ENCODE assay signal across 1 cellular context in the genomic region with DNA sequence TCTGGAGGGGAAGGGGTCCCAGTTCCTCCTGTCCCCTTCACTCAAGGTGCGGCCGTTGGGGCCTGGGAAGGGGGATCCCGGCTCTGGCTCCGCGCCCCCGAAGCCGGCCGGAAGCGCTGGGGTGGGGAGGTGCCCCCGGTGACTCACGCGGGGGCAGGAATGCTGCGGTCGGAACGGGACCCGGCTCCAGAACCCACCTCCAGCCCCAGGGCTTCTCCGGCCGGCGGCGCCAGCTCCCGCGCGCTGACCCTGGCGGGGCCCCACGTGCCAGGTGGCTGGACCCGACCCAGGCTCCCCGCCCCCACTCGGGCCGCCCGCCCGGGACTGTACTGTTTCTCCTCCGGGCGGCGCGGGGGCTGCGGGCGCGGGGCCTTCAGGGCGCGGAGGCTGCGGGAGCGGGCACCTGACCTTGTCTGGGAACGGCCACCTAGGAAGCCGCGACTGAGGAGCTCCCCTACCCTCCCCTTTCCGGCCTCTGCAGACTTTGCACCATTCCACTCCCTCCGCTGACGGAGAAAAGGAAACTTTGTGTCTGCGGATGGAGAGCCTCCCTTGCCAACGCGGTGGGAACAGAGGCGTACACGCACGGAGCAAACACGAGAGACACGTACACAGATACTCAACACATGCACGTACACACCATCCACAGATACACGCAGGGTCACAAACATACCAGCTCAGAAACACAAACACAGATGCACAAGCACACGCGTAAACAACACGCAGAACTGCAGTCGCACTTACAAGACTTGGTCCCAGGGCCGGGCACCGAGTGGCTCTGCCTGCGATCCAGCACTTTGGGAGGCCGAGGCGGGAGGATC.
TF ChIP-seq lines count a peak whose summit lies in the region.

No MANE protein-coding gene starts in this region.

TF ChIP-seq in HepG2, 621 proteins besides CTCF, POLR2A, EP300 and RAD21 (continued from another document and continues in another):
- TF ChIP-seq ZNF691 (CRISPR knock-in tag; IDR thresholded peaks at IDR 0.05; ENCODE audit: borderline replicate concordance, low read depth): peak; percentile 35; the same call in 1 of the 2 replicates
- TF ChIP-seq ZNF605 (CRISPR knock-in tag; IDR thresholded peaks at IDR 0.05): no peak
- TF ChIP-seq ZNF790 (CRISPR knock-in tag; IDR thresholded peaks at IDR 0.05; ENCODE audit: borderline replicate concordance): no peak
- no peak for TF ChIP-seq BATF2 (CRISPR knock-in tag; IDR thresholded peaks at IDR 0.05)
- peak; percentile 61; the same call in 1 of the 2 replicates for TF ChIP-seq PHF8 (CRISPR knock-in tag; IDR thresholded peaks at IDR 0.05)
- peak; percentile 40; the same call in 1 of the 2 replicates for TF ChIP-seq ZNF124 (CRISPR knock-in tag; IDR thresholded peaks at IDR 0.05)
- peak; percentile 29 to 88; a peak in 3 of 4 replicates for TF ChIP-seq HMGXB4 (CRISPR knock-in tag; IDR thresholded peaks at IDR 0.05; ENCODE audit: borderline replicate concordance in 1 of 2, low read depth in 1 of 2)
- peak; percentile 12; the same call in 1 of the 2 replicates for TF ChIP-seq HOXA3 (CRISPR knock-in tag; IDR thresholded peaks at IDR 0.05)
- no peak; the same call in 1 of the 2 replicates for TF ChIP-seq SP5 (CRISPR knock-in tag; IDR thresholded peaks at IDR 0.05; ENCODE audit: borderline replicate concordance, low read depth)
- no peak for TF ChIP-seq ZBTB42 (CRISPR knock-in tag; IDR thresholded peaks at IDR 0.05)
- TF ChIP-seq ZKSCAN5 (CRISPR knock-in tag; IDR thresholded peaks at IDR 0.05): no peak
- TF ChIP-seq SYNCRIP (IDR thresholded peaks at IDR 0.05; ENCODE audit: insufficient read depth, low read depth, low read length): no peak
- TF ChIP-seq PRMT3 (CRISPR knock-in tag; IDR thresholded peaks at IDR 0.05; ENCODE audit: borderline replicate concordance, low read depth): no peak
- no peak for TF ChIP-seq TRIM24 (CRISPR knock-in tag; IDR thresholded peaks at IDR 0.05)
- no peak for TF ChIP-seq MXD1 (CRISPR knock-in tag; IDR thresholded peaks at IDR 0.05)
- no peak for TF ChIP-seq ZNF460 (CRISPR knock-in tag; IDR thresholded peaks at IDR 0.05; ENCODE audit: borderline replicate concordance)
- TF ChIP-seq FOXJ3 (CRISPR knock-in tag; IDR thresholded peaks at IDR 0.05; ENCODE audit: borderline replicate concordance): 0 out of 2 replicates have a peak, but pooled peaks have one; percentile 45
- no peak for TF ChIP-seq ARHGAP35 (CRISPR knock-in tag; IDR thresholded peaks at IDR 0.05; ENCODE audit: borderline replicate concordance)
- TF ChIP-seq CBX1 (IDR thresholded peaks at IDR 0.05; ENCODE audit: low read depth): no peak
- peak; percentile 49; the same call in 1 of the 2 replicates for TF ChIP-seq RFXAP (CRISPR knock-in tag; IDR thresholded peaks at IDR 0.05; ENCODE audit: borderline replicate concordance)
- TF ChIP-seq MAFG (CRISPR knock-in tag; IDR thresholded peaks at IDR 0.05): no peak
- TF ChIP-seq, protein P1, sequence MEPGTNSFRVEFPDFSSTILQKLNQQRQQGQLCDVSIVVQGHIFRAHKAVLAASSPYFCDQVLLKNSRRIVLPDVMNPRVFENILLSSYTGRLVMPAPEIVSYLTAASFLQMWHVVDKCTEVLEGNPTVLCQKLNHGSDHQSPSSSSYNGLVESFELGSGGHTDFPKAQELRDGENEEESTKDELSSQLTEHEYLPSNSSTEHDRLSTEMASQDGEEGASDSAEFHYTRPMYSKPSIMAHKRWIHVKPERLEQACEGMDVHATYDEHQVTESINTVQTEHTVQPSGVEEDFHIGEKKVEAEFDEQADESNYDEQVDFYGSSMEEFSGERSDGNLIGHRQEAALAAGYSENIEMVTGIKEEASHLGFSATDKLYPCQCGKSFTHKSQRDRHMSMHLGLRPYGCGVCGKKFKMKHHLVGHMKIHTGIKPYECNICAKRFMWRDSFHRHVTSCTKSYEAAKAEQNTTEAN (CRISPR knock-in tag; conservative IDR thresholded peaks at IDR 0.05): peak; percentile 67; the same call in 1 of the 2 replicates
- TF ChIP-seq RFXANK (CRISPR knock-in tag; IDR thresholded peaks at IDR 0.05): no peak
- TF ChIP-seq, protein P2, sequence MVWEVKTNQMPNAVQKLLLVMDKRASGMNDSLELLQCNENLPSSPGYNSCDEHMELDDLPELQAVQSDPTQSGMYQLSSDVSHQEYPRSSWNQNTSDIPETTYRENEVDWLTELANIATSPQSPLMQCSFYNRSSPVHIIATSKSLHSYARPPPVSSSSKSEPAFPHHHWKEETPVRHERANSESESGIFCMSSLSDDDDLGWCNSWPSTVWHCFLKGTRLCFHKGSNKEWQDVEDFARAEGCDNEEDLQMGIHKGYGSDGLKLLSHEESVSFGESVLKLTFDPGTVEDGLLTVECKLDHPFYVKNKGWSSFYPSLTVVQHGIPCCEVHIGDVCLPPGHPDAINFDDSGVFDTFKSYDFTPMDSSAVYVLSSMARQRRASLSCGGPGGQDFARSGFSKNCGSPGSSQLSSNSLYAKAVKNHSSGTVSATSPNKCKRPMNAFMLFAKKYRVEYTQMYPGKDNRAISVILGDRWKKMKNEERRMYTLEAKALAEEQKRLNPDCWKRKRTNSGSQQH (CRISPR knock-in tag; IDR thresholded peaks at IDR 0.05; ENCODE audit: low read depth): no peak
- TF ChIP-seq ISL2 (CRISPR knock-in tag; IDR thresholded peaks at IDR 0.05): peak; percentile 28; the same call in 1 of the 2 replicates
- no peak for TF ChIP-seq KLF13 (CRISPR knock-in tag; IDR thresholded peaks at IDR 0.05)
- TF ChIP-seq ZNF383 (CRISPR knock-in tag; IDR thresholded peaks at IDR 0.05; ENCODE audit: borderline replicate concordance): no peak
- no peak for TF ChIP-seq GATA4 (IDR thresholded peaks at IDR 0.05; ENCODE audit: borderline replicate concordance, low read depth)
- 0 out of 2 replicates have a peak, but pooled peaks have one; percentile 18 for TF ChIP-seq MIER3 (CRISPR knock-in tag; IDR thresholded peaks at IDR 0.05; ENCODE audit: borderline replicate concordance)
- no peak for TF ChIP-seq RORA (CRISPR knock-in tag; IDR thresholded peaks at IDR 0.05)
- TF ChIP-seq, protein P3, sequence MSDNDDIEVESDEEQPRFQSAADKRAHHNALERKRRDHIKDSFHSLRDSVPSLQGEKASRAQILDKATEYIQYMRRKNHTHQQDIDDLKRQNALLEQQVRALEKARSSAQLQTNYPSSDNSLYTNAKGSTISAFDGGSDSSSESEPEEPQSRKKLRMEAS (IDR thresholded peaks at IDR 0.05): peak; percentile 69
- TF ChIP-seq AGO1 (IDR thresholded peaks at IDR 0.05; ENCODE audit: low read depth, low read length, poor library complexity, severe bottlenecking): peak; percentile 28
- peak; percentile 86 for TF ChIP-seq CBFB (CRISPR knock-in tag; IDR thresholded peaks at IDR 0.05)
- no peak for TF ChIP-seq ZNF510 (CRISPR knock-in tag; IDR thresholded peaks at IDR 0.05; ENCODE audit: low read depth)
- TF ChIP-seq FOXP1 (IDR thresholded peaks at IDR 0.05): no peak
- TF ChIP-seq FOXP1 (CRISPR knock-in tag; IDR thresholded peaks at IDR 0.05): peak; percentile 27
- TF ChIP-seq ZNF143 (CRISPR knock-in tag; IDR thresholded peaks at IDR 0.05): no peak
- no peak for TF ChIP-seq KLF9 (CRISPR knock-in tag; IDR thresholded peaks at IDR 0.05; ENCODE audit: low read depth)
- peak; percentile 47; the same call in 1 of the 2 replicates for TF ChIP-seq TP53 (CRISPR knock-in tag; conservative IDR thresholded peaks at IDR 0.05)
- TF ChIP-seq ZNF543 (CRISPR knock-in tag; IDR thresholded peaks at IDR 0.05): peak; percentile 60; the same call in 1 of the 2 replicates
- TF ChIP-seq TAF15 (IDR thresholded peaks at IDR 0.05; ENCODE audit: low read depth, low read length, poor library complexity, severe bottlenecking): no peak
- no peak for TF ChIP-seq ZFP36L2 (CRISPR knock-in tag; IDR thresholded peaks at IDR 0.05)
- TF ChIP-seq, protein P4, sequence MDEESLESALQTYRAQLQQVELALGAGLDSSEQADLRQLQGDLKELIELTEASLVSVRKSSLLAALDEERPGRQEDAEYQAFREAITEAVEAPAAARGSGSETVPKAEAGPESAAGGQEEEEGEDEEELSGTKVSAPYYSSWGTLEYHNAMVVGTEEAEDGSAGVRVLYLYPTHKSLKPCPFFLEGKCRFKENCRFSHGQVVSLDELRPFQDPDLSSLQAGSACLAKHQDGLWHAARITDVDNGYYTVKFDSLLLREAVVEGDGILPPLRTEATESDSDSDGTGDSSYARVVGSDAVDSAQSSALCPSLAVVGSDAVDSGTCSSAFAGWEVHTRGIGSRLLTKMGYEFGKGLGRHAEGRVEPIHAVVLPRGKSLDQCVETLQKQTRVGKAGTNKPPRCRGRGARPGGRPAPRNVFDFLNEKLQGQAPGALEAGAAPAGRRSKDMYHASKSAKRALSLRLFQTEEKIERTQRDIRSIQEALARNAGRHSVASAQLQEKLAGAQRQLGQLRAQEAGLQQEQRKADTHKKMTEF (CRISPR knock-in tag; IDR thresholded peaks at IDR 0.05): no peak; the same call in 1 of the 2 replicates
- no peak for TF ChIP-seq ZSCAN12 (CRISPR knock-in tag; IDR thresholded peaks at IDR 0.05)
- TF ChIP-seq PATZ1 (CRISPR knock-in tag; IDR thresholded peaks at IDR 0.05): peak; percentile 68
- TF ChIP-seq, protein P5, sequence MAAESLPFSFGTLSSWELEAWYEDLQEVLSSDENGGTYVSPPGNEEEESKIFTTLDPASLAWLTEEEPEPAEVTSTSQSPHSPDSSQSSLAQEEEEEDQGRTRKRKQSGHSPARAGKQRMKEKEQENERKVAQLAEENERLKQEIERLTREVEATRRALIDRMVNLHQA (CRISPR knock-in tag; IDR thresholded peaks at IDR 0.05): no peak
- TF ChIP-seq ZNF710 (CRISPR knock-in tag; IDR thresholded peaks at IDR 0.05; ENCODE audit: borderline replicate concordance): no peak
- TF ChIP-seq, protein P6, sequence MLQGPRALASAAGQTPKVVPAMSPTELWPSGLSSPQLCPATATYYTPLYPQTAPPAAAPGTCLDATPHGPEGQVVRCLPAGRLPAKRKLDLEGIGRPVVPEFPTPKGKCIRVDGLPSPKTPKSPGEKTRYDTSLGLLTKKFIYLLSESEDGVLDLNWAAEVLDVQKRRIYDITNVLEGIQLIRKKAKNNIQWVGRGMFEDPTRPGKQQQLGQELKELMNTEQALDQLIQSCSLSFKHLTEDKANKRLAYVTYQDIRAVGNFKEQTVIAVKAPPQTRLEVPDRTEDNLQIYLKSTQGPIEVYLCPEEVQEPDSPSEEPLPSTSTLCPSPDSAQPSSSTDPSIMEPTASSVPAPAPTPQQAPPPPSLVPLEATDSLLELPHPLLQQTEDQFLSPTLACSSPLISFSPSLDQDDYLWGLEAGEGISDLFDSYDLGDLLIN (CRISPR knock-in tag; IDR thresholded peaks at IDR 0.05; ENCODE audit: borderline replicate concordance): no peak
